11 cellular contexts compared by ENCODE assay signal in the genomic region with DNA sequence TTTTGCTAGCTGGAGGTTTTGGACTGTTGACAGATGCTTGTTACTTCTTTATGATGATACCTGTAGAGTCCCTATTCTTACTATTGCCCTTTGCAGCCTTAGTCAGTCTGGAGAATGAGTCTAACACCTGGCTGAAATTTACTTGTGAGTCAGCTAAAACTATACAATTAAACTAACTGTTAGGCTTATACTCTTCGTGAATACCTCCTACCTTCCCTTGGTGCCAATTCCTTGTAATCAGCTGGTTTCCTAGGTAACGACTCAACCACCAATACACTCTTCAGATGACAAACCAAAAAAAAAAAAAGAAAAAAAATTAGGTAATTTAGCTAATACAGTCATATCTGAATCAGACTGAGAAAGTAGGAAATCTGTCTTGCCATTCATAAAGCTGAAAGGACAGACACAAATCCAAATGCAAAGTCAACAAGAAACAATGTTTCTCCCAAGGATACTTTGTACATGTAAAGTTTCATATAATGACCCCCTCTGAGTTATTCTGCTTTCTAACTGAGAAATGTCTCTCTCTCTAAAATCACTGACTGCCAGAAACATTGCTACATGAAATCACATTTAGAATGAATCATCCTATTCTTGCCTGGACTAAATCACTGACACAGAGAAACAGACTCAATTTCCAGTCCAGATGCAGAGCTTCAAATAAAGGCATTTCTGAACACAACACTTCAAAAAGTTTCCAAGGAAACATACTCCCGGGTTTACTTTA. TPM values are rescaled to one million over a fixed set of nuclear protein-coding genes. Genes with fewer than 3 reads are reported as not detected.
DNase-seq lines count a peak whose midpoint lies in the region; ATAC-seq, FAIRE-seq and TF ChIP-seq lines count a peak whose summit lies in the region.
"Had no signal": no experiment of that assay in that cellular context is flagged by ENCODE, and none has a peak within 500 bp of the region (broad histone marks: within the 10 kb centered on the region; RNA-seq: fewer than 3 reads in every experiment).

No MANE protein-coding gene starts in this region.

- H3K9me3 ChIP-seq in HepG2 (ENCODE audit: low read length) = no peaks in the 10 kb centered on the region

- no peak overlapping the region for H3K4me3 Mint-ChIP-seq in brain
- H3K4me3 Mint-ChIP-seq in stimulated activated memory B cell treated with anti-CD40 and anti-IgM and Interleukin-4, amounts not matched to agents 10 μg/mL and 1 μg/mL and 100 μg/mL, for 72 hours = no peak overlapping the region
- H3K4me3 Mint-ChIP-seq: activated B cell treated with CpG ODN at 0.5 μM for 24 hours; CD8-positive, alpha-beta T cell had no signal

- H3K27me3 Mint-ChIP-seq in brain = no peaks in the 10 kb centered on the region
- no peaks in the 10 kb centered on the region for H3K27me3 Mint-ChIP-seq in stimulated activated memory B cell treated with anti-CD40 and anti-IgM and Interleukin-4, amounts not matched to agents 10 μg/mL and 1 μg/mL and 100 μg/mL, for 72 hours
- H3K27me3 Mint-ChIP-seq: activated B cell treated with CpG ODN at 0.5 μM for 24 hours had no signal

- no peak for ATAC-seq in HepG2
- no peak for ATAC-seq in stimulated activated memory B cell treated with anti-CD40 and anti-IgM and Interleukin-4, amounts not matched to agents 10 μg/mL and 1 μg/mL and 100 μg/mL, for 72 hours
- ATAC-seq: CD8-positive, alpha-beta T cell had no signal

- H3K4me3 ChIP-seq in AG04449 (ENCODE audit: low read depth, low read length) = no peak overlapping the region
- no peak overlapping the region for H3K4me3 ChIP-seq in kidney epithelial cell (ENCODE audit: low read depth, low read length)
- H3K4me3 ChIP-seq in HepG2 (replicated peaks in 1 of 3; ENCODE audit: insufficient read depth in 1 of 3, low read depth in 2 of 3, low read length in 3 of 3) = no peak overlapping the region

- in situ Hi-C loops in HepG2 (cut with HindIII; ENCODE audit: extremely low pct_ligation_motif_present, low pct_unique_long_range_greater_than_20kb) = no loop called here

- H3K4me1 Mint-ChIP-seq in brain = no peaks in the 10 kb centered on the region
- H3K4me1 Mint-ChIP-seq in stimulated activated memory B cell treated with anti-CD40 and anti-IgM and Interleukin-4, amounts not matched to agents 10 μg/mL and 1 μg/mL and 100 μg/mL, for 72 hours = no peaks in the 10 kb centered on the region
- H3K4me1 Mint-ChIP-seq: activated B cell treated with CpG ODN at 0.5 μM for 24 hours had no signal

- no peak overlapping the region for H3K9ac ChIP-seq in HepG2 (ENCODE audit: insufficient read depth, low read depth, low read length)

- H3K9me3 Mint-ChIP-seq in brain = peaks cover 0 to 10% (median 8%) of the 10 kb centered on the region in 5 experiments
- peaks cover 3% of the 10 kb centered on the region for H3K9me3 Mint-ChIP-seq in stimulated activated memory B cell treated with anti-CD40 and anti-IgM and Interleukin-4, amounts not matched to agents 10 μg/mL and 1 μg/mL and 100 μg/mL, for 72 hours

- peak overlapping the region in 3 of 5 experiments; percentile 0 to 83 (median 60) for H3K27ac Mint-ChIP-seq in brain
- no peak overlapping the region for H3K27ac Mint-ChIP-seq in stimulated activated memory B cell treated with anti-CD40 and anti-IgM and Interleukin-4, amounts not matched to agents 10 μg/mL and 1 μg/mL and 100 μg/mL, for 72 hours
- H3K27ac Mint-ChIP-seq: activated B cell treated with CpG ODN at 0.5 μM for 24 hours; CD8-positive, alpha-beta T cell had no signal

- POLR2A ChIA-PET in AG04449 (lab: Yijun Ruan, JAX) = no interaction called here
- POLR2A ChIA-PET in HepG2 (lab: Yijun Ruan, JAX) = no interaction called here

- BruUV-seq in HepG2 (replicated peaks; lab: Mats Ljungman, UMichigan) = no TSS peak

- H3K36me3 Mint-ChIP-seq in brain = peaks cover 5% of the 10 kb centered on the region
- peaks cover 54% of the 10 kb centered on the region for H3K36me3 Mint-ChIP-seq in stimulated activated memory B cell treated with anti-CD40 and anti-IgM and Interleukin-4, amounts not matched to agents 10 μg/mL and 1 μg/mL and 100 μg/mL, for 72 hours

- H3K4me2 ChIP-seq in HepG2 (ENCODE audit: low read depth, low read length) = no peak overlapping the region

- TF ChIP-seq CTCF in AG04449 (IDR thresholded peaks at IDR 0.05; ENCODE audit: insufficient read depth, low read length, missing control alignments) (no peak), brain (conservative IDR thresholded peaks at IDR 0.05) (no peak), kidney epithelial cell (IDR thresholded peaks at IDR 0.05; ENCODE audit: insufficient read depth, low read length, poor library complexity, severe bottlenecking) (no peak), HepG2 (CRISPR knock-in tag; IDR thresholded peaks at IDR 0.05) (no peak)

- no peaks in the 10 kb centered on the region for H3K79me2 ChIP-seq in HepG2 (ENCODE audit: insufficient read depth, low read length)

- TF ChIP-seq EP300 in HepG2 (IDR thresholded peaks at IDR 0.05; ENCODE audit: low read depth in 2 of 2, low read length in 2 of 2) (no peak), HepG2 (CRISPR knock-in tag; IDR thresholded peaks at IDR 0.05; ENCODE audit: borderline replicate concordance) (no peak)

- intact Hi-C loops in HepG2 (cut with micrococcal nuclease; ENCODE audit: unreplicated experiment) = no loop called here

- H4K20me1 ChIP-seq in HepG2 (ENCODE audit: insufficient read depth, low read length) = no peaks in the 10 kb centered on the region

- CTCF ChIA-PET in AG04449 (lab: Yijun Ruan, JAX) = interaction anchor here (0.8 to 1.3 kb wide), 4 partner anchors 9 to 135 kb away, joined by 3 to 4 read pairs (median 3); no protein-coding TSS in a partner anchor
- CTCF ChIA-PET in HepG2 (lab: Yijun Ruan, JAX; ENCODE audit: low intra/inter-chr PET ratio, low total read pairs) = no interaction called here

- H2AFZ ChIP-seq in HepG2 (ENCODE audit: low read length) = no peak overlapping the region

- no peaks in the 10 kb centered on the region for H3K27me3 ChIP-seq in kidney epithelial cell (ENCODE audit: control insufficient read depth, insufficient read depth, low read length)
- no peaks in the 10 kb centered on the region for H3K27me3 ChIP-seq in HepG2 (ENCODE audit: control insufficient read depth in 1 of 2, insufficient read depth in 2 of 2, low read length in 2 of 2)

- peak; percentile 37 for DNase-seq in AG04449 (ENCODE audit: low read depth, low spot score)
- peak; percentile 29 for DNase-seq in HPDE6-E6E7 (ENCODE audit: extremely low spot score)
- peak; percentile 29 for DNase-seq in kidney epithelial cell (ENCODE audit: low read depth)
- no peak for DNase-seq in HepG2 (ENCODE audit: low spot score)
- no peak for DNase-seq in NCI-H146 treated with DMSO at 0.1 percent for 48 hours (lab: John Stamatoyannopoulos, UW; ENCODE audit: unreplicated experiment)
- no peak for DNase-seq in SHP77 (lab: John Stamatoyannopoulos, UW)
- DNase-seq: activated B cell treated with CpG ODN at 0.5 μM for 24 hours; aorta; CD8-positive, alpha-beta T cell had no signal

- TF ChIP-seq POLR2A in HepG2 (IDR thresholded peaks at IDR 0.05; ENCODE audit: insufficient read depth in 1 of 2, low read depth in 2 of 2, low read length in 2 of 2) = no peak

- no peaks in the 10 kb centered on the region for H3K4me1 ChIP-seq in HepG2 (ENCODE audit: insufficient read depth, low read length)

- no peak for FAIRE-seq in HepG2 (lab: Jason Lieb, UNC)

- H3K36me3 ChIP-seq in kidney epithelial cell (ENCODE audit: control insufficient read depth, insufficient read depth, low read length) = no peaks in the 10 kb centered on the region
- H3K36me3 ChIP-seq in HepG2 (replicated peaks in 1 of 2; ENCODE audit: control insufficient read depth in 1 of 2, insufficient read depth in 2 of 2, low read length in 2 of 2) = peaks cover 4 to 23% of the 10 kb centered on the region in 2 experiments; a peak in 4 of 5 replicates

- no peak for TF ChIP-seq RAD21 in HepG2 (CRISPR knock-in tag; IDR thresholded peaks at IDR 0.05)

- WGBS in HepG2 (ENCODE audit: low lambda C conversion rate) = 99% methylated on average over 3 of the region's 3 CpGs

- no peak overlapping the region for H3K27ac ChIP-seq in HepG2 (ENCODE audit: extremely low read length, insufficient read depth, low read length)

RNA-seq across cellular contexts. Expression of a gene that starts 56.5 kb away (rescaled TPM):
- polyA plus RNA-seq in brain (ENCODE audit: insufficient read depth, low read depth, low replicate concordance) (1.8 TPM), HepG2 (2011; rRNA removed) (0.30 and 4.4 TPM in 2 replicates)
- total RNA-seq in kidney epithelial cell (1.2 and 2.4 TPM in 2 replicates), HepG2 (2016; rRNA removed; fragmentation: Illumina TruSeq; extraction: Trizol) (5.1 and 7.9 TPM in 2 replicates)
- 1.4 and 3.0 TPM in 2 replicates for total RNA-seq in HepG2 (2016; cell fraction: cytosol; rRNA removed; fragmentation: Illumina TruSeq; extraction: Trizol; ENCODE audit: low read depth)
- total RNA-seq in HepG2 (2016; cell fraction: insoluble cytoplasmic fraction; rRNA removed; fragmentation: Illumina TruSeq; extraction: Trizol) = 4.2 and 9.4 TPM in 2 replicates
- 2.3 and 3.1 TPM in 2 replicates for total RNA-seq in HepG2 (2016; cell fraction: membrane; rRNA removed; fragmentation: Illumina TruSeq; extraction: Trizol)
- 1.9 and 6.9 TPM in 2 replicates for total RNA-seq in HepG2 (2016; cell fraction: nucleus; rRNA removed; fragmentation: Illumina TruSeq; extraction: Trizol)
- polyA plus RNA-seq in HepG2 (2011; cell fraction: cytosol; rRNA removed) = 0.33 and 1.1 TPM in 2 replicates
- 0.57 and 0.66 TPM in 2 replicates for polyA plus RNA-seq in HepG2 (2011; cell fraction: nucleus; rRNA removed)
- polyA plus RNA-seq in HepG2 (2012) = 0.33 and 0.63 TPM in 2 replicates
- 0.33 and 1.4 TPM in 2 replicates for polyA plus RNA-seq in HepG2 (2016; cell fraction: cytosol; fragmentation: Illumina TruSeq; extraction: Trizol; ENCODE audit: low read depth)
- polyA plus RNA-seq in HepG2 (2016; cell fraction: insoluble cytoplasmic fraction; fragmentation: Illumina TruSeq; extraction: Trizol; ENCODE audit: low read depth) = 7.0 and 9.1 TPM in 2 replicates
- 0.94 and 1.4 TPM in 2 replicates for polyA plus RNA-seq in HepG2 (2016; cell fraction: membrane; fragmentation: Illumina TruSeq; extraction: Trizol; ENCODE audit: low read depth)
- polyA plus RNA-seq in HepG2 (2016; cell fraction: nucleus; fragmentation: Illumina TruSeq; extraction: Trizol; ENCODE audit: insufficient read depth, low read depth) = 1.9 and 2.0 TPM in 2 replicates
- 1.7 and 2.9 TPM in 2 replicates for polyA minus RNA-seq in HepG2 (2011; rRNA and poly(A)+ RNA removed; ENCODE audit: low replicate concordance)
- polyA minus RNA-seq in HepG2 (2011; cell fraction: cytosol; rRNA and poly(A)+ RNA removed) = 0.79 and 2.7 TPM in 2 replicates
- polyA minus RNA-seq in HepG2 (2011; cell fraction: nucleus; rRNA and poly(A)+ RNA removed) = 0.99 and 1.2 TPM in 2 replicates

Comparison
In these comparisons a context has a peak if more than half of its experiments do, and no peak if none do; other contexts are left out.
1. DNase-seq: peak in AG04449 (single experiment), HPDE6-E6E7 (single experiment) and kidney epithelial cell (single experiment); none in HepG2 (single experiment), NCI-H146 treated with DMSO at 0.1 percent for 48 hours (single experiment) and SHP77 (0 of 2).